ENCODE assay signal across 8 cellular contexts in the genomic region with DNA sequence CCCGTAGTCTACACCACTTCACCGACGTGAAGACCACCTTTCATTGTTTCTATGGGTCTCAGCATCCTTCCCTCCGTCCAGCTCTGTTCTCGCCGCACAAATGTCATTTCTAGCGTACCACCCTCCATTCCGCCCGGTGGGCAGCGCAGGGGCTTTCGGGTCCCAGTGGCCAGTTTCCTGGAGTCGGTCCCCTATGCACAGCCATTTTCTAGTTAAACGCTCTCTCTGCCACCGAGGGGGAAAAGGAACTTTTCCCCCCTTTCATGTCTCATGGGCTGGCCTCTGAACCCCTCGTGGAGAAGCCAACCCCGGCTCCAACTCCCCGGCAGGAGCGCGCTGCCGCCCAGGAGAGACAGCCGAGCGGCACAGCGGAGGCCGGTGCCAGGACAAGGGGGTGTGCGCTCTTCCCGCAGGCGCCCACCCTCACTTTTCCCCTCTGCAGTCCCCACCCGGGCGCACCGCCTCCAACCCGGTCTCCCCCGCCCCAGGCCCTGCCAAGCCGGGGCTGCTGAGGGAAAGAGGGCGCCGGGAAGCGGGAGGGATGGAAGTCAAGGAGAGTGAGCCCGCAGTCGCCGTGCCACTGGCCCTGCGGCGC. TPM values are rescaled to one million over a fixed set of nuclear protein-coding genes. Genes with fewer than 3 reads are reported as not detected.
DNase-seq lines count a peak whose midpoint lies in the region; ATAC-seq and TF ChIP-seq lines count a peak whose summit lies in the region.

No MANE protein-coding gene starts in this region.

- H3K27ac ChIP-seq in foreskin keratinocyte = peak overlapping the region; percentile 37

- H3K36me3 Mint-ChIP-seq in activated CD4-positive, alpha-beta T cell treated with anti-CD3 and anti-CD28 coated beads, Interleukin-2, amount 10 ng/mL, durations not matched to agents 7 days and 5 days (ENCODE audit: low read depth) = no peaks in the 10 kb centered on the region
- H3K36me3 Mint-ChIP-seq in T-helper 17 cell (ENCODE audit: low read depth) = no peaks in the 10 kb centered on the region

- H3K4me3 Mint-ChIP-seq in activated CD4-positive, alpha-beta T cell treated with anti-CD3 and anti-CD28 coated beads, Interleukin-2, amount 10 ng/mL, durations not matched to agents 7 days and 5 days = peak overlapping the region; percentile 73
- peak overlapping the region; percentile 84 for H3K4me3 Mint-ChIP-seq in T-helper 17 cell

- intact Hi-C loops in posterior cingulate gyrus (cut with DNase I) = loop anchor here (1.0 to 5.0 kb wide), 4 partner anchors 66 to 286 kb away; no protein-coding TSS in a partner anchor

- no peaks in the 10 kb centered on the region for H3K9me3 ChIP-seq in T-helper 17 cell (ENCODE audit: control insufficient read depth, low read length, poor library complexity, severe bottlenecking)

- no peak for TF ChIP-seq CTCF in foreskin keratinocyte (conservative IDR thresholded peaks at IDR 0.05)

- H3K4me1 ChIP-seq in foreskin keratinocyte = peaks cover 9% of the 10 kb centered on the region

- DNase-seq in activated CD4-positive, alpha-beta T cell treated with anti-CD3 and anti-CD28 coated beads, Interleukin-2, amount 10 ng/mL, durations not matched to agents 7 days and 5 days = no peak
- DNase-seq in activated CD4-positive, alpha-beta T cell treated with anti-CD3 and anti-CD28 coated beads for 4 hours = no peak
- DNase-seq in T-helper 17 cell (no peak), foreskin keratinocyte (no peak), posterior cingulate gyrus (peak in 8 of 10 donors; percentile 23 to 84 (median 40)), globus pallidus (ENCODE audit: low spot score) (no peak)
- DNase-seq in activated CD4-positive, CD25-positive, alpha-beta regulatory T cell (lab: John Stamatoyannopoulos, UW) = no peak

- ATAC-seq in HG02981 (IDR thresholded peaks at IDR 0.05; ENCODE audit: unreplicated experiment) (peak; percentile 2), T-helper 17 cell (peak; percentile 12), foreskin keratinocyte (peak; percentile 1)

- H3K27ac Mint-ChIP-seq in activated CD4-positive, alpha-beta T cell treated with anti-CD3 and anti-CD28 coated beads, Interleukin-2, amount 10 ng/mL, durations not matched to agents 7 days and 5 days = no peak overlapping the region
- peak overlapping the region; percentile 37 for H3K27ac Mint-ChIP-seq in T-helper 17 cell

- peaks cover 31% of the 10 kb centered on the region for H3K4me1 Mint-ChIP-seq in activated CD4-positive, alpha-beta T cell treated with anti-CD3 and anti-CD28 coated beads, Interleukin-2, amount 10 ng/mL, durations not matched to agents 7 days and 5 days
- peaks cover 13% of the 10 kb centered on the region for H3K4me1 Mint-ChIP-seq in T-helper 17 cell

- H3K27me3 ChIP-seq in foreskin keratinocyte = no peaks in the 10 kb centered on the region

- H3K9me3 Mint-ChIP-seq in activated CD4-positive, alpha-beta T cell treated with anti-CD3 and anti-CD28 coated beads, Interleukin-2, amount 10 ng/mL, durations not matched to agents 7 days and 5 days = no peaks in the 10 kb centered on the region

- H3K27me3 Mint-ChIP-seq in activated CD4-positive, alpha-beta T cell treated with anti-CD3 and anti-CD28 coated beads, Interleukin-2, amount 10 ng/mL, durations not matched to agents 7 days and 5 days = peaks cover 54% of the 10 kb centered on the region
- H3K27me3 Mint-ChIP-seq in T-helper 17 cell = peaks cover 65% of the 10 kb centered on the region

- POLR2A ChIA-PET in activated CD4-positive, alpha-beta T cell treated with anti-CD3 and anti-CD28 coated beads, Interleukin-2, amount 10 ng/mL, durations not matched to agents 7 days and 5 days (lab: Charles Lee) = interaction anchor here (0.6 kb wide), 1 partner anchor 10 kb away, joined by 8 read pairs; no protein-coding TSS in a partner anchor

- CTCF ChIA-PET in activated CD4-positive, alpha-beta T cell treated with anti-CD3 and anti-CD28 coated beads, Interleukin-2, amount 10 ng/mL, durations not matched to agents 7 days and 5 days (lab: Charles Lee) = interaction anchor here (0.7 to 1.0 kb wide), 3 partner anchors 16 to 237 kb away, joined by 3 to 4 read pairs (median 3); no protein-coding TSS in a partner anchor

RNA-seq across cellular contexts. Expression of gene APBB2, which starts 0.7 kb away (rescaled TPM):
- total RNA-seq in activated CD4-positive, alpha-beta T cell treated with anti-CD3 and anti-CD28 coated beads, Interleukin-2, amount 10 ng/mL, durations not matched to agents 7 days and 5 days = under 1 TPM; 0.45 to 0.62 TPM
- under 1 TPM; 0.60 to 0.65 TPM for total RNA-seq in T-helper 17 cell
- total RNA-seq in foreskin keratinocyte = 52.4 and 52.6 TPM in 2 replicates
- polyA plus RNA-seq in foreskin keratinocyte = 11.3 and 12.1 TPM in 2 replicates

RNA-seq across cellular contexts. Expression of gene UCHL1, which starts 43.1 kb away (rescaled TPM):
- not detected for total RNA-seq in activated CD4-positive, alpha-beta T cell treated with anti-CD3 and anti-CD28 coated beads, Interleukin-2, amount 10 ng/mL, durations not matched to agents 7 days and 5 days
- total RNA-seq in T-helper 17 cell (not detected), foreskin keratinocyte (5.2 and 7.5 TPM in 2 replicates)
- 5.2 and 7.9 TPM in 2 replicates for polyA plus RNA-seq in foreskin keratinocyte

Comparison
In these comparisons a context has a peak if more than half of its experiments do, and no peak if none do; other contexts are left out.
1. DNase-seq: peak in posterior cingulate gyrus (8 of 10); none in activated CD4-positive, alpha-beta T cell treated with anti-CD3 and anti-CD28 coated beads, Interleukin-2, amount 10 ng/mL, durations not matched to agents 7 days and 5 days (single experiment), activated CD4-positive, alpha-beta T cell treated with anti-CD3 and anti-CD28 coated beads for 4 hours (0 of 2), T-helper 17 cell (0 of 3), foreskin keratinocyte (0 of 2), activated CD4-positive, CD25-positive, alpha-beta regulatory T cell (0 of 4) and globus pallidus (single experiment).
2. RNA of gene APBB2, which starts 0.7 kb away (total RNA-seq): 52.4 to 52.6 TPM in foreskin keratinocyte; 0.60 to 0.65 TPM in T-helper 17 cell and 0.45 to 0.62 TPM in activated CD4-positive, alpha-beta T cell treated with anti-CD3 and anti-CD28 coated beads, Interleukin-2, amount 10 ng/mL, durations not matched to agents 7 days and 5 days; every median in the first group is over 10 times any median in the second.
3. Peak in every context shown above with its lines, with median percentiles within 50 percentile points of each other: ATAC-seq.